8 cellular contexts compared by ENCODE assay signal in genomic region chr11:129896062-129896461, GRCh38. TPM values are rescaled to one million over a fixed set of nuclear protein-coding genes. Genes with fewer than 3 reads are reported as not detected.
DNase-seq lines count a peak whose midpoint lies in the region; ATAC-seq, FAIRE-seq and TF ChIP-seq lines count a peak whose summit lies in the region.

No MANE protein-coding gene starts in this region.

- no peaks in the 10 kb centered on the region for H3K27me3 ChIP-seq in BLaER1 treated with 17β-estradiol and CSF1 and Interleukin-3, amounts not matched to agents 10 nM and 100 nM
- H3K27me3 ChIP-seq in HepG2 (ENCODE audit: control insufficient read depth in 1 of 2, insufficient read depth in 2 of 2, low read length in 2 of 2) (no peaks in the 10 kb centered on the region; a peak in 1 of 5 replicates), tibial artery (no peaks in the 10 kb centered on the region)

- peak overlapping the region; percentile 75 to 96 (median 83) for H3K4me2 ChIP-seq in BLaER1 treated with 17β-estradiol and CSF1 and Interleukin-3, amounts not matched to agents 10 nM and 100 nM
- H3K4me2 ChIP-seq in HepG2 (ENCODE audit: low read depth, low read length) = peak overlapping the region; percentile 94

- peaks cover 34% of the 10 kb centered on the region for H3K79me2 ChIP-seq in HepG2 (ENCODE audit: insufficient read depth, low read length)

- FAIRE-seq in HepG2 (lab: Jason Lieb, UNC) = no peak

- peaks cover 28 to 53% (median 40%) of the 10 kb centered on the region in 11 experiments for H3K36me3 ChIP-seq in BLaER1 treated with 17β-estradiol and CSF1 and Interleukin-3, amounts not matched to agents 10 nM and 100 nM
- peaks cover 5 to 26% of the 10 kb centered on the region in 2 experiments for H3K36me3 ChIP-seq in HepG2 (replicated peaks in 1 of 2; ENCODE audit: control insufficient read depth in 1 of 2, insufficient read depth in 2 of 2, low read length in 2 of 2)
- peaks cover 12 to 21% (median 13%) of the 10 kb centered on the region in 3 donors for H3K36me3 ChIP-seq in tibial artery

- POLR2A ChIA-PET in HepG2 (lab: Yijun Ruan, JAX) = interaction anchor here (0.9 to 1.3 kb wide), 3 partner anchors 107 to 268 kb away, joined by 3 to 4 read pairs (median 3); no protein-coding TSS in a partner anchor

- WGBS in HepG2 (ENCODE audit: low lambda C conversion rate) = 27% methylated on average over 9 of the region's 9 CpGs

- TF ChIP-seq RAD21 in HepG2 (CRISPR knock-in tag; IDR thresholded peaks at IDR 0.05) = no peak

- no peaks in the 10 kb centered on the region for H3K9me3 ChIP-seq in BLaER1 treated with 17β-estradiol and CSF1 and Interleukin-3, amounts not matched to agents 10 nM and 100 nM (replicated peaks in 1 of 11)
- H3K9me3 ChIP-seq in HepG2 (ENCODE audit: low read length) (no peaks in the 10 kb centered on the region), tibial artery (no peaks in the 10 kb centered on the region)

- peak overlapping the region; percentile 78 to 92 (median 86); a peak in 21 of 22 replicates for H3K9ac ChIP-seq in BLaER1 treated with 17β-estradiol and CSF1 and Interleukin-3, amounts not matched to agents 10 nM and 100 nM
- peak overlapping the region; percentile 74 for H3K9ac ChIP-seq in HepG2 (ENCODE audit: insufficient read depth, low read depth, low read length)

- H3K4me3 ChIP-seq in BLaER1 treated with 17β-estradiol and CSF1 and Interleukin-3, amounts not matched to agents 10 nM and 100 nM = peak overlapping the region; percentile 81 to 98 (median 88); a peak in 19 of 20 replicates
- peak overlapping the region; percentile 98 for H3K4me3 ChIP-seq in LNCaP clone FGC (ENCODE audit: low read depth, low read length)
- H3K4me3 ChIP-seq in astrocyte of the cerebellum (ENCODE audit: low read depth, low read length) = peak overlapping the region; percentile 79
- H3K4me3 ChIP-seq in HepG2 (replicated peaks in 1 of 3; ENCODE audit: insufficient read depth in 1 of 3, low read depth in 2 of 3, low read length in 3 of 3) = peak overlapping the region; percentile 89 to 98 (median 94)
- peak overlapping the region; percentile 72 to 86 for H3K4me3 ChIP-seq in tibial artery

- DNase-seq in LNCaP clone FGC (ENCODE audit: low read depth) (no peak), astrocyte of the cerebellum (ENCODE audit: low read depth) (no peak), HepG2 (ENCODE audit: low spot score) (no peak), tibial artery (peak in 1 of 2 donors; percentile 41), cerebellar nuclear complex (lab: John Stamatoyannopoulos, UW) (no peak), epidermal melanocyte (ENCODE audit: insufficient read length, low spot score) (no peak)

- TF ChIP-seq POLR2A in HepG2 (IDR thresholded peaks at IDR 0.05; ENCODE audit: insufficient read depth in 1 of 2, low read depth in 2 of 2, low read length in 2 of 2) = no peak

- peaks cover 14 to 23% (median 20%) of the 10 kb centered on the region in 10 experiments for H3K4me1 ChIP-seq in BLaER1 treated with 17β-estradiol and CSF1 and Interleukin-3, amounts not matched to agents 10 nM and 100 nM
- H3K4me1 ChIP-seq in HepG2 (ENCODE audit: insufficient read depth, low read length) (peaks cover 34% of the 10 kb centered on the region), tibial artery (peaks cover 3 to 13% (median 7%) of the 10 kb centered on the region in 4 donors)

- CTCF ChIA-PET in HepG2 (lab: Yijun Ruan, JAX; ENCODE audit: low intra/inter-chr PET ratio, low total read pairs) = no interaction called here

- TF ChIP-seq EP300 in HepG2 (IDR thresholded peaks at IDR 0.05; ENCODE audit: low read depth in 2 of 2, low read length in 2 of 2) (no peak), HepG2 (CRISPR knock-in tag; IDR thresholded peaks at IDR 0.05; ENCODE audit: borderline replicate concordance) (no peak)

- intact Hi-C loops in HepG2 (cut with micrococcal nuclease; ENCODE audit: unreplicated experiment) (loop anchor here (10.0 kb wide), 1 partner anchor 131 kb away; no protein-coding TSS in a partner anchor), tibial artery (cut with DNase I; ENCODE audit: low total_unique reads) (loop anchor here (10.0 kb wide), 1 partner anchor 169 kb away; the partner anchor contains the start of gene APLP2)

- BruUV-seq in HepG2 (replicated peaks; lab: Mats Ljungman, UMichigan) = no TSS peak

- peaks cover 0 to 40% (median 20%) of the 10 kb centered on the region in 11 experiments; a peak in 11 of 22 replicates for H4K20me1 ChIP-seq in BLaER1 treated with 17β-estradiol and CSF1 and Interleukin-3, amounts not matched to agents 10 nM and 100 nM
- H4K20me1 ChIP-seq in HepG2 (ENCODE audit: insufficient read depth, low read length) = 0 out of 2 replicates have a peak, but pooled peaks cover 2% of the 10 kb centered on the region

- in situ Hi-C loops in astrocyte of the cerebellum (cut with HindIII; ENCODE audit: low sequenced_read_pairs) (no loop called here), HepG2 (cut with HindIII; ENCODE audit: extremely low pct_ligation_motif_present, low pct_unique_long_range_greater_than_20kb) (no loop called here)

- TF ChIP-seq CTCF in LNCaP clone FGC (IDR thresholded peaks at IDR 0.05; ENCODE audit: control insufficient read depth, extremely low read depth, insufficient read depth) (no peak), astrocyte of the cerebellum (IDR thresholded peaks at IDR 0.05; ENCODE audit: low read depth, low read length, missing control alignments) (no peak), HepG2 (CRISPR knock-in tag; IDR thresholded peaks at IDR 0.05) (no peak), tibial artery (IDR thresholded peaks at IDR 0.05) (no peak)

- peak overlapping the region in 4 of 11 experiments; percentile 35 to 84 (median 76); a peak in 4 of 22 replicates for H3K27ac ChIP-seq in BLaER1 treated with 17β-estradiol and CSF1 and Interleukin-3, amounts not matched to agents 10 nM and 100 nM
- peak overlapping the region; percentile 68 for H3K27ac ChIP-seq in HepG2 (ENCODE audit: extremely low read length, insufficient read depth, low read length)
- peak overlapping the region; percentile 76 to 81 for H3K27ac ChIP-seq in tibial artery

- ATAC-seq in HepG2 = peak; percentile 59
- ATAC-seq in HG03520 (IDR thresholded peaks at IDR 0.05; ENCODE audit: unreplicated experiment) = no peak

- H2AFZ ChIP-seq in HepG2 (ENCODE audit: low read length) = peak overlapping the region; percentile 6

TF ChIP-seq in HepG2, 621 proteins besides CTCF, POLR2A, EP300 and RAD21 (continues in another document):
- TF ChIP-seq ZNF451 (CRISPR knock-in tag; IDR thresholded peaks at IDR 0.05) = no peak
- 0 out of 2 replicates have a peak, but pooled peaks have one; percentile 53 for TF ChIP-seq ZBTB7A (CRISPR knock-in tag; IDR thresholded peaks at IDR 0.05)

RNA-seq across cellular contexts. Expression of gene NFRKB, which starts 0.7 kb away (rescaled TPM):
- 17.9 and 22.9 TPM in 2 replicates for total RNA-seq in HepG2 (2016; rRNA removed; fragmentation: Illumina TruSeq; extraction: Trizol)
- 4.2 and 4.3 TPM in 2 replicates for total RNA-seq in HepG2 (2016; cell fraction: cytosol; rRNA removed; fragmentation: Illumina TruSeq; extraction: Trizol; ENCODE audit: low read depth)
- total RNA-seq in HepG2 (2016; cell fraction: insoluble cytoplasmic fraction; rRNA removed; fragmentation: Illumina TruSeq; extraction: Trizol) = 14.3 and 22.1 TPM in 2 replicates
- total RNA-seq in HepG2 (2016; cell fraction: membrane; rRNA removed; fragmentation: Illumina TruSeq; extraction: Trizol) = 10.6 and 11.5 TPM in 2 replicates
- 25.7 and 37.4 TPM in 2 replicates for total RNA-seq in HepG2 (2016; cell fraction: nucleus; rRNA removed; fragmentation: Illumina TruSeq; extraction: Trizol)
- polyA plus RNA-seq in HepG2 (2011; rRNA removed) = 23.7 and 31.0 TPM in 2 replicates
- 14.7 and 16.3 TPM in 2 replicates for polyA plus RNA-seq in HepG2 (2011; cell fraction: cytosol; rRNA removed)
- polyA plus RNA-seq in HepG2 (2011; cell fraction: nucleus; rRNA removed) = 127 and 157 TPM in 2 replicates
- 21.8 and 24.9 TPM in 2 replicates for polyA plus RNA-seq in HepG2 (2012)
- polyA plus RNA-seq in HepG2 (2016; cell fraction: cytosol; fragmentation: Illumina TruSeq; extraction: Trizol; ENCODE audit: low read depth) = 1.2 and 1.4 TPM in 2 replicates
- 10.0 and 12.7 TPM in 2 replicates for polyA plus RNA-seq in HepG2 (2016; cell fraction: insoluble cytoplasmic fraction; fragmentation: Illumina TruSeq; extraction: Trizol; ENCODE audit: low read depth)
- 3.3 and 3.4 TPM in 2 replicates for polyA plus RNA-seq in HepG2 (2016; cell fraction: membrane; fragmentation: Illumina TruSeq; extraction: Trizol; ENCODE audit: low read depth)
- 53.0 and 63.6 TPM in 2 replicates for polyA plus RNA-seq in HepG2 (2016; cell fraction: nucleus; fragmentation: Illumina TruSeq; extraction: Trizol; ENCODE audit: insufficient read depth, low read depth)
- 22.5 and 25.1 TPM in 2 replicates for polyA minus RNA-seq in HepG2 (2011; rRNA and poly(A)+ RNA removed; ENCODE audit: low replicate concordance)
- polyA minus RNA-seq in HepG2 (2011; cell fraction: cytosol; rRNA and poly(A)+ RNA removed) = 7.3 and 11.0 TPM in 2 replicates
- 49.2 and 52.1 TPM in 2 replicates for polyA minus RNA-seq in HepG2 (2011; cell fraction: nucleus; rRNA and poly(A)+ RNA removed)
